21 cellular contexts compared by ENCODE assay signal in the genomic region with DNA sequence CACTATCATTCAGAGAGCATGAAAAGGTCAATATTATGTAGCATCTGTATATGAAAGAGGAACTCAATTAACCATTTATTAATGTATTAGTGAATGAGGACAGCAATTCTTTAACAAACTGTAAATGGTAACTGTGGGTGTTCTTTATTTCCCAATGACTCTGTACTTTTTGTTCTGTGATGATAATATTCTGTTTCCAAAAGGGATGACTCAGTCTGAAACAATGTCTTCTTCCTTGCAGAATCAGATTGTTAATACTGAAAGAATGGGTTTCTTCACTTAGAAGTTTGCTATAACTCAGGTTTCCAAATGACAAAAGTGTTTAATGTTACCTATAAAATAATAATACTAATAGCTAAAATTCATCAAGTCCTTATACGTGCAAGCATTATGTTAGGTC.
DNase-seq lines count a peak whose midpoint lies in the region; TF ChIP-seq lines count a peak whose summit lies in the region.
"Had no signal": no experiment of that assay in that cellular context is flagged by ENCODE, and none has a peak within 500 bp of the region (broad histone marks: within the 10 kb centered on the region; RNA-seq: fewer than 3 reads in every experiment).

No MANE protein-coding gene starts in this region.

- DNase-seq in AG08395 (ENCODE audit: low spot score): peak; percentile 1
- peak; percentile 5 for DNase-seq in M059J (ENCODE audit: low read depth)
- DNase-seq in choroid plexus epithelial cell (ENCODE audit: low read depth): peak; percentile 84
- DNase-seq in kidney epithelial cell (ENCODE audit: low read depth): peak; percentile 12
- no peak for DNase-seq in coronary artery (ENCODE audit: low spot score)
- no peak for DNase-seq in DMS 273 (lab: John Stamatoyannopoulos, UW; ENCODE audit: unreplicated experiment)
- no peak for DNase-seq in SW 1271 (lab: John Stamatoyannopoulos, UW)
- no peak for DNase-seq in NCI-H1092 (lab: John Stamatoyannopoulos, UW)
- DNase-seq: activated CD4-positive, alpha-beta T cell treated with anti-CD3 and anti-CD28 coated beads, Interleukin-2, amount 50 U/mL, for 4 hours; activated naive CD4-positive, alpha-beta T cell treated with Interleukin-2 at 50 U/mL for 16 hours; body of pancreas; hypothalamus; IMR-90; NCI-H187 treated with DMSO at 0.1 percent for 48 hours; NCI-H446 treated with DMSO at 0.1 percent for 48 hours; Right ventricle myocardium superior; stimulated activated naive CD4-positive, alpha-beta T cell; upper lobe of left lung had no signal

- no peaks in the 10 kb centered on the region for H3K36me3 ChIP-seq in kidney epithelial cell (ENCODE audit: control insufficient read depth, insufficient read depth, low read length)
- H3K36me3 ChIP-seq: esophagus muscularis mucosa, upper lobe of left lung had no signal

- H3K27ac ChIP-seq in coronary artery: no peak overlapping the region
- H3K27ac ChIP-seq: body of pancreas, neural progenitor cell, upper lobe of left lung, VCaP had no signal

- H3K4me3 ChIP-seq in choroid plexus epithelial cell (ENCODE audit: low read depth, low read length) (no peak overlapping the region), kidney epithelial cell (ENCODE audit: low read depth, low read length) (no peak overlapping the region), coronary artery (no peak overlapping the region)
- H3K4me3 ChIP-seq: body of pancreas, esophagus muscularis mucosa, neural progenitor cell, upper lobe of left lung had no signal

- TF ChIP-seq CTCF in choroid plexus epithelial cell (conservative IDR thresholded peaks at IDR 0.05; ENCODE audit: low read depth, low read length) (no peak), kidney epithelial cell (IDR thresholded peaks at IDR 0.05; ENCODE audit: insufficient read depth, low read length, poor library complexity, severe bottlenecking) (no peak), coronary artery (IDR thresholded peaks at IDR 0.05) (no peak)

- no peaks in the 10 kb centered on the region for H3K27me3 ChIP-seq in kidney epithelial cell (ENCODE audit: control insufficient read depth, insufficient read depth, low read length)
- H3K27me3 ChIP-seq: body of pancreas, esophagus muscularis mucosa, neural progenitor cell, upper lobe of left lung had no signal

Comparison
In these comparisons a context has a peak if more than half of its experiments do, and no peak if none do; other contexts are left out.
1. DNase-seq: peak in AG08395 (single experiment), M059J (single experiment), choroid plexus epithelial cell (single experiment) and kidney epithelial cell (single experiment); none in coronary artery (single experiment), DMS 273 (single experiment), SW 1271 (0 of 2) and NCI-H1092 (single experiment).